8 cellular contexts compared by ENCODE assay signal in the genomic region with DNA sequence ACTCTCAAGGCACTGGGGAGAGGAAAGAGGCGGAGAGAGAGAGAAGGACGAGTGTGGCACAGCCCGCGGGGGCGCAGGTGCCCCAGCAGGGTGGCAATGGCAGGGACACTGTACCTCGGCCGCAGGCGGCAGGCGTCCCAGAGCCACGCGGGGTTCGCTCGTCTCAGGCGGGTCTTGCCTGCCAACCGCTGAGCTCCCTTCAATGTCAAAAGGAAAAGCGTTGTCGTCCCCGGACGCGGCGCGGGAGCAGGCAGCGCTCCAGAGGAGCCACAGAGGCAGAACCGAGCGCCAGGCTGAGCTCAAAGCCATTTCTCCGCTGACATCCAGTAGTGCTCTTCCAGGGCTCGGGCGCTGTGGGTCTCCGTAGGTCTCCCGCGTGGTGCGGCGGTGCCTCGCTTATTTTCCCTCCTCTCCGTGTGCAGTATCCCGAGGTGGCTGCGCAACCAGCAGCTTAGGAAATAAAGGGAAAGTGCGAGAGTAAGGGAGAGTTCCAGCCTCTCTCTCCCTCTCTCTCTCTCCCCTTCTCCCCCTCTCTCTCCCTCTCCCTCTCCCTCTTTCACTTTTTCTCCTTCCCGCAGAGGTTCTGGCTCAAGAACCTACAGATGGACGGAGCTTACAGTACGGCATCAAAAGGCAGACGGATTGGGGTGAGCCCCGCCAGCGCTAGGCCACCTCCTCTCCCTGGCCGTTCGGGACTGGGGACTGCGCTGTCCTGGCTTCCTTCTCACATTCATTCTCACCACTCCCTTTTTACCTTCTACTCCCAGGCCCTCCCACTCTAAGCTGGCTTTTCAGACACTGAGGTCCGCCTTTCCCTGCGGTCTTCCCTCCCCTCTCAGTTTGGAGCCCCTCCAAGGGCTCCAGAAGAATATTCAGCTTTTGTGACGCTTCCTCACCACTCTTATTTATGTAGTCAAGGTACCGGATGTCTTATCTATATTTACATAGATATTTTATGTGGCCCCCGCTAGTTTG. TPM values are rescaled to one million over a fixed set of nuclear protein-coding genes. Genes with fewer than 3 reads are reported as not detected.
DNase-seq lines count a peak whose midpoint lies in the region; ATAC-seq and TF ChIP-seq lines count a peak whose summit lies in the region.

A gene with protein sequence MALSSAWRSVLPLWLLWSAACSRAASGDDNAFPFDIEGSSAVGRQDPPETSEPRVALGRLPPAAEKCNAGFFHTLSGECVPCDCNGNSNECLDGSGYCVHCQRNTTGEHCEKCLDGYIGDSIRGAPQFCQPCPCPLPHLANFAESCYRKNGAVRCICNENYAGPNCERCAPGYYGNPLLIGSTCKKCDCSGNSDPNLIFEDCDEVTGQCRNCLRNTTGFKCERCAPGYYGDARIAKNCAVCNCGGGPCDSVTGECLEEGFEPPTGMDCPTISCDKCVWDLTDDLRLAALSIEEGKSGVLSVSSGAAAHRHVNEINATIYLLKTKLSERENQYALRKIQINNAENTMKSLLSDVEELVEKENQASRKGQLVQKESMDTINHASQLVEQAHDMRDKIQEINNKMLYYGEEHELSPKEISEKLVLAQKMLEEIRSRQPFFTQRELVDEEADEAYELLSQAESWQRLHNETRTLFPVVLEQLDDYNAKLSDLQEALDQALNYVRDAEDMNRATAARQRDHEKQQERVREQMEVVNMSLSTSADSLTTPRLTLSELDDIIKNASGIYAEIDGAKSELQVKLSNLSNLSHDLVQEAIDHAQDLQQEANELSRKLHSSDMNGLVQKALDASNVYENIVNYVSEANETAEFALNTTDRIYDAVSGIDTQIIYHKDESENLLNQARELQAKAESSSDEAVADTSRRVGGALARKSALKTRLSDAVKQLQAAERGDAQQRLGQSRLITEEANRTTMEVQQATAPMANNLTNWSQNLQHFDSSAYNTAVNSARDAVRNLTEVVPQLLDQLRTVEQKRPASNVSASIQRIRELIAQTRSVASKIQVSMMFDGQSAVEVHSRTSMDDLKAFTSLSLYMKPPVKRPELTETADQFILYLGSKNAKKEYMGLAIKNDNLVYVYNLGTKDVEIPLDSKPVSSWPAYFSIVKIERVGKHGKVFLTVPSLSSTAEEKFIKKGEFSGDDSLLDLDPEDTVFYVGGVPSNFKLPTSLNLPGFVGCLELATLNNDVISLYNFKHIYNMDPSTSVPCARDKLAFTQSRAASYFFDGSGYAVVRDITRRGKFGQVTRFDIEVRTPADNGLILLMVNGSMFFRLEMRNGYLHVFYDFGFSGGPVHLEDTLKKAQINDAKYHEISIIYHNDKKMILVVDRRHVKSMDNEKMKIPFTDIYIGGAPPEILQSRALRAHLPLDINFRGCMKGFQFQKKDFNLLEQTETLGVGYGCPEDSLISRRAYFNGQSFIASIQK (N-terminal part only) (minus strand): TSS at position 726 of the 975 bp plus-strand sequence. CDS start 417 bp downstream, at position 309.

- H3K27me3 ChIP-seq in Caco-2 (replicated peaks; ENCODE audit: control insufficient read depth, insufficient read depth, low read length), result peaks cover 2% of the 10 kb centered on the region; the same call in 1 of the 2 replicates
- peaks cover 34% of the 10 kb centered on the region for H3K27me3 ChIP-seq in HUES48 (ENCODE audit: control insufficient read depth, insufficient read depth, low read length)
- no peaks in the 10 kb centered on the region for H3K27me3 ChIP-seq in thyroid gland

- H3K27me3 Mint-ChIP-seq in Caco-2 (ENCODE audit: insufficient read depth, unreplicated experiment) (peaks cover 9% of the 10 kb centered on the region), mesothelial cell of epicardium (ENCODE audit: low read depth) (peaks cover 11% of the 10 kb centered on the region)

- POLR2A ChIA-PET in Caco-2 (lab: Charles Lee), result no interaction called here

- no TSS peak for BruUV-seq in Caco-2 (replicated peaks; lab: Mats Ljungman, UMichigan)

- no peak for TF ChIP-seq CTCF in Caco-2 (IDR thresholded peaks at IDR 0.05; ENCODE audit: insufficient read depth in 1 of 2, low read depth in 1 of 2, low read length in 1 of 2, severe bottlenecking in 1 of 2, unreplicated experiment in 1 of 2)
- TF ChIP-seq CTCF in mesothelial cell of epicardium (IDR thresholded peaks at IDR 0.05; ENCODE audit: unreplicated experiment), result no peak
- no peak for TF ChIP-seq CTCF in thyroid gland (IDR thresholded peaks at IDR 0.05)

- H3K9ac ChIP-seq in HUES48 (ENCODE audit: low read depth, low read length), result 0 out of 2 replicates have a peak within 1 kb of the TSS, but pooled peaks have one; percentile 5

- 8 to 14% methylated on average over 27 to 42 of the region's 52 CpGs for WGBS in thyroid gland, 2 donors

- no peaks in the 10 kb centered on the region for H3K4me1 ChIP-seq in Caco-2
- H3K4me1 ChIP-seq in HUES48 (ENCODE audit: control insufficient read depth, insufficient read depth, low read length), result peaks cover 15% of the 10 kb centered on the region
- H3K4me1 ChIP-seq in thyroid gland, result peaks cover 0 to 6% of the 10 kb centered on the region in 2 donors

- peak; percentile 28 to 33 for DNase-seq in Caco-2
- peak; percentile 10 to 28 for DNase-seq in activated CD4-positive, alpha-beta T cell treated with anti-CD3 and anti-CD28 coated beads, Interleukin-2, amount 50 U/mL, for 48 hours
- DNase-seq in mesothelial cell of epicardium (ENCODE audit: low spot score in 2 of 2, unreplicated experiment in 2 of 2), result peak in 1 of 2 experiments; percentile 57
- peak; percentile 50 to 61 for DNase-seq in thyroid gland
- no peak for DNase-seq in HUDEP-2 (lab: John Stamatoyannopoulos, UW; ENCODE audit: unreplicated experiment in 76 of 76)
- no peak for DNase-seq in AML-193 (lab: John Stamatoyannopoulos, UW)

- no peaks in the 10 kb centered on the region for H3K36me3 Mint-ChIP-seq in Caco-2 (ENCODE audit: insufficient read depth, unreplicated experiment)
- H3K36me3 Mint-ChIP-seq in mesothelial cell of epicardium, result no peaks in the 10 kb centered on the region

- peak; percentile 67 for ATAC-seq in esophagus mucosa

- H3K9me3 Mint-ChIP-seq in Caco-2 (ENCODE audit: unreplicated experiment), result no peaks in the 10 kb centered on the region
- no peaks in the 10 kb centered on the region for H3K9me3 Mint-ChIP-seq in mesothelial cell of epicardium

- CTCF ChIA-PET in Caco-2 (lab: Charles Lee), result interaction anchor here (0.6 kb wide), 2 partner anchors 10 to 1052 kb away, joined by 3 read pairs; no protein-coding TSS in a partner anchor

- H3K27ac ChIP-seq in HUES48 (ENCODE audit: low read depth, low read length) (no peak within 1 kb of the TSS), thyroid gland (peak within 1 kb of the TSS; percentile 14 to 81 (median 80))

- H3K4me3 ChIP-seq in Caco-2 (ENCODE audit: low read depth, low read length) (peak within 1 kb of the TSS; percentile 36), HUES48 (ENCODE audit: low read depth, low read length) (peak within 1 kb of the TSS; percentile 77), thyroid gland (replicated peaks in 1 of 3) (peak within 1 kb of the TSS; percentile 11 to 49 (median 21))

- intact Hi-C loops in Caco-2 (cut with micrococcal nuclease; ENCODE audit: unreplicated experiment), result no loop called here
- intact Hi-C loops in thyroid gland (cut with DNase I), result no loop called here

- H3K4me3 Mint-ChIP-seq in Caco-2 (ENCODE audit: unreplicated experiment) (peak within 1 kb of the TSS; percentile 71), mesothelial cell of epicardium (peak within 1 kb of the TSS; percentile 82)

- H3K9me3 ChIP-seq in Caco-2, result no peaks in the 10 kb centered on the region
- no peaks in the 10 kb centered on the region for H3K9me3 ChIP-seq in HUES48 (ENCODE audit: control insufficient read depth, insufficient read depth, low read length)
- H3K9me3 ChIP-seq in thyroid gland, result no peaks in the 10 kb centered on the region

- TF ChIP-seq POLR2A in thyroid gland (IDR thresholded peaks at IDR 0.05), result peak in 1 of 2 donors; percentile 49

- H3K36me3 ChIP-seq in Caco-2 (ENCODE audit: control insufficient read depth, insufficient read depth, low read length) (no peaks in the 10 kb centered on the region), HUES48 (ENCODE audit: control insufficient read depth, insufficient read depth, low read length) (no peaks in the 10 kb centered on the region), thyroid gland (no peaks in the 10 kb centered on the region)

- H3K27ac Mint-ChIP-seq in Caco-2 (ENCODE audit: unreplicated experiment) (no peak within 1 kb of the TSS), mesothelial cell of epicardium (peak within 1 kb of the TSS; percentile 90)

- H3K4me1 Mint-ChIP-seq in Caco-2 (ENCODE audit: low read depth, unreplicated experiment) (peaks cover 6% of the 10 kb centered on the region), mesothelial cell of epicardium (peaks cover 49% of the 10 kb centered on the region)

RNA-seq across cellular contexts. Expression of the gene that starts here (rescaled TPM):
- total RNA-seq in Caco-2 (2022), result 0.37 TPM in 1 of 2 replicates, not detected in the other
- total RNA-seq in esophagus mucosa, result 8.0 TPM
- 41.5 to 49.4 TPM (median 46.4 TPM) in 3 replicates for total RNA-seq in mesothelial cell of epicardium
- 10 to 100 TPM; 29.9 to 40.0 (median 35.3) TPM for total RNA-seq in thyroid gland

Comparison
In these comparisons a context has a peak if more than half of its experiments do, and no peak if none do; other contexts are left out.
1. Peak in DNase-seq and H3K4me3 ChIP-seq in Caco-2; RNA of the gene not detected or under 1 TPM.
2. DNase-seq: peak in activated CD4-positive, alpha-beta T cell treated with anti-CD3 and anti-CD28 coated beads, Interleukin-2, amount 50 U/mL, for 48 hours (2 of 2) and thyroid gland (2 of 2); none in HUDEP-2 (0 of 76) and AML-193 (0 of 2).
3. H3K4me3 ChIP-seq: peak in every context shown above with its lines; median percentile 77 in HUES48; 36 in Caco-2; 21 in thyroid gland.